8 cellular contexts compared by ENCODE assay signal in genomic region chr4:87975466-87975865, GRCh38. TPM values are rescaled to one million over a fixed set of nuclear protein-coding genes. Genes with fewer than 3 reads are reported as not detected.
A peak's percentile ranks its signal among the peaks of the same experiment; 100 is the strongest.
DNase-seq lines count a peak whose midpoint lies in the region; ATAC-seq and TF ChIP-seq lines count a peak whose summit lies in the region.

TSS of gene SPP1 (plus strand) at chr4:87975714. CDS start at chr4:87976896, 1,182 bp downstream.

- TF ChIP-seq CTCF in OCI-LY3 (IDR thresholded peaks at IDR 0.05; ENCODE audit: low read depth, low read length) (no peak), mammary epithelial cell (conservative IDR thresholded peaks at IDR 0.05 in 1 of 2, IDR thresholded peaks at IDR 0.05 in 1 of 2; ENCODE audit: extremely low read depth in 1 of 2, insufficient read depth in 1 of 2, low read depth in 1 of 2, low read length in 2 of 2) (no peak), psoas muscle (IDR thresholded peaks at IDR 0.05) (no peak)

- peak within 1 kb of the TSS; percentile 60 for H3K4me2 ChIP-seq in OCI-LY3 (ENCODE audit: low read length)
- peak within 1 kb of the TSS; percentile 51 for H3K4me2 ChIP-seq in mammary epithelial cell (ENCODE audit: insufficient read depth, low read depth, low read length)
- no peak within 1 kb of the TSS for H3K4me2 ChIP-seq in mesendoderm (ENCODE audit: low read length)

- H4K5ac ChIP-seq in mesendoderm (ENCODE audit: low read length) = no peak within 1 kb of the TSS

- H3K4me3 ChIP-seq in OCI-LY3 (ENCODE audit: low read length) = peak within 1 kb of the TSS; percentile 54
- no peak within 1 kb of the TSS for H3K4me3 ChIP-seq in mammary epithelial cell (replicated peaks in 1 of 3; ENCODE audit: insufficient read depth in 1 of 3, low read depth in 2 of 3, low read length in 3 of 3)
- no peak within 1 kb of the TSS for H3K4me3 ChIP-seq in mesendoderm (ENCODE audit: low read length)
- H3K4me3 ChIP-seq in psoas muscle = no peak within 1 kb of the TSS

- no peak within 1 kb of the TSS for H4K8ac ChIP-seq in mesendoderm (ENCODE audit: low read depth, low read length)

- in situ Hi-C loops in mammary epithelial cell (cut with MboI; ENCODE audit: low sequenced_read_pairs in 2 of 2) = loop anchor here (5.0 to 10.0 kb wide), 2 partner anchors 121 to 128 kb away; no protein-coding TSS in a partner anchor

- H4K20me1 ChIP-seq in OCI-LY3 (ENCODE audit: insufficient read depth, low read length) (no peaks in the 10 kb centered on the region), mammary epithelial cell (ENCODE audit: insufficient read depth, low read length) (no peaks in the 10 kb centered on the region)

- no peaks in the 10 kb centered on the region for H3K79me1 ChIP-seq in mesendoderm (ENCODE audit: low read length)

- no peaks in the 10 kb centered on the region for H3K36me3 Mint-ChIP-seq in activated CD4-positive, alpha-beta T cell treated with anti-CD3 and anti-CD28 coated beads for 36 hours (ENCODE audit: low read depth)

- H3K9me3 ChIP-seq in OCI-LY3 (ENCODE audit: insufficient read depth, low read length) (no peaks in the 10 kb centered on the region), mammary epithelial cell (replicated peaks; ENCODE audit: insufficient read depth, low read length) (no peaks in the 10 kb centered on the region), psoas muscle (no peaks in the 10 kb centered on the region)

- no peaks in the 10 kb centered on the region for H3K9me3 Mint-ChIP-seq in activated CD4-positive, alpha-beta T cell treated with anti-CD3 and anti-CD28 coated beads for 36 hours (ENCODE audit: low read depth)

- H2BK120ac ChIP-seq in mesendoderm (ENCODE audit: low read depth, low read length) = no peak within 1 kb of the TSS

- 6% methylated on average over 7 of the region's 8 CpGs for WGBS in mammary epithelial cell (ENCODE audit: low coverage, missing lambda C conversion rate)
- WGBS in mesendoderm (ENCODE audit: extremely low coverage, insufficient coverage, low lambda C conversion rate) = no CpG with 5 or more reads among the region's 8 CpGs
- 39 to 42% (median 41%) methylated on average over 8 of the region's 8 CpGs for WGBS in psoas muscle, 3 donors

- H3K79me2 ChIP-seq in OCI-LY3 (ENCODE audit: low read length) = no peaks in the 10 kb centered on the region
- H3K79me2 ChIP-seq in mammary epithelial cell (ENCODE audit: insufficient read depth, low read length) = no peaks in the 10 kb centered on the region
- no peaks in the 10 kb centered on the region for H3K79me2 ChIP-seq in mesendoderm (ENCODE audit: control insufficient read depth, insufficient read depth, low read length)

- no peak within 1 kb of the TSS for H3K4ac ChIP-seq in mesendoderm (ENCODE audit: low read depth, low read length)

- no TSS peak for BruUV-seq in mammary epithelial cell (replicated peaks; lab: Mats Ljungman, UMichigan)

- H3K9ac ChIP-seq in OCI-LY3 (ENCODE audit: low read length) (peak within 1 kb of the TSS; percentile 3; the same call in 1 of the 2 replicates), mammary epithelial cell (ENCODE audit: insufficient read depth, low read length) (no peak within 1 kb of the TSS), mesendoderm (ENCODE audit: low read length) (no peak within 1 kb of the TSS)

- peaks cover 19% of the 10 kb centered on the region for H3K4me1 ChIP-seq in OCI-LY3 (ENCODE audit: low read length)
- H3K4me1 ChIP-seq in mammary epithelial cell (ENCODE audit: insufficient read depth, low read length) = peaks cover 17% of the 10 kb centered on the region
- H3K4me1 ChIP-seq in mesendoderm (ENCODE audit: control insufficient read depth, low read depth, low read length) = no peaks in the 10 kb centered on the region
- no peaks in the 10 kb centered on the region for H3K4me1 ChIP-seq in psoas muscle

- H3K27me3 ChIP-seq in OCI-LY3 (ENCODE audit: low read depth, low read length) = peaks cover 30% of the 10 kb centered on the region
- no peaks in the 10 kb centered on the region for H3K27me3 ChIP-seq in mammary epithelial cell (ENCODE audit: insufficient read depth, low read length)
- H3K27me3 ChIP-seq in mesendoderm (ENCODE audit: insufficient read depth, low read length, poor library complexity) = no peaks in the 10 kb centered on the region
- no peaks in the 10 kb centered on the region for H3K27me3 ChIP-seq in psoas muscle (ENCODE audit: insufficient read depth in 3 of 3, low read length in 2 of 3)

- POLR2A ChIA-PET in activated CD4-positive, alpha-beta T cell treated with anti-CD3 and anti-CD28 coated beads for 36 hours (lab: Charles Lee) = no interaction called here

- dilution Hi-C loops in mammary epithelial cell (cut with HindIII; ENCODE audit: low sequenced_read_pairs) = no loop called here

- peaks cover 32% of the 10 kb centered on the region for H3K27me3 Mint-ChIP-seq in activated CD4-positive, alpha-beta T cell treated with anti-CD3 and anti-CD28 coated beads for 36 hours

- H3K27ac Mint-ChIP-seq in activated CD4-positive, alpha-beta T cell treated with anti-CD3 and anti-CD28 coated beads for 36 hours = no peak within 1 kb of the TSS

- no peak within 1 kb of the TSS for H2AK5ac ChIP-seq in mesendoderm (ENCODE audit: low read length)

- no peak within 1 kb of the TSS for H3K23ac ChIP-seq in mesendoderm (ENCODE audit: low read length)

- intact Hi-C loops in activated CD4-positive, alpha-beta T cell treated with anti-CD3 and anti-CD28 coated beads for 36 hours (cut with DNase I, micrococcal nuclease) = no loop called here
- intact Hi-C loops in mammary epithelial cell (cut with micrococcal nuclease) (loop anchor here (10.0 kb wide), 1 partner anchor 611 kb away; no protein-coding TSS in a partner anchor), psoas muscle (cut with DNase I) (loop anchor here in 1 of 2 donors (10.0 kb wide), 1 partner anchor 301 kb away; no protein-coding TSS in a partner anchor)

- H3K36me3 ChIP-seq in OCI-LY3 (replicated peaks; ENCODE audit: low read depth, low read length) (no peaks in the 10 kb centered on the region), mammary epithelial cell (ENCODE audit: insufficient read depth, low read length) (no peaks in the 10 kb centered on the region), mesendoderm (ENCODE audit: control insufficient read depth, insufficient read depth, low read length) (no peaks in the 10 kb centered on the region), psoas muscle (ENCODE audit: insufficient read depth in 1 of 2, low read depth in 1 of 2) (no peaks in the 10 kb centered on the region)

- DNase-seq in activated CD4-positive, alpha-beta T cell treated with anti-CD3 and anti-CD28 coated beads for 36 hours = peak; percentile 41
- DNase-seq in activated CD4-positive, alpha-beta T cell treated with anti-CD3 and anti-CD28 coated beads for 1 hour = no peak
- DNase-seq in mammary epithelial cell (peak; percentile 25), mesendoderm (peak; percentile 91), psoas muscle (no peak)

- H3K4me3 Mint-ChIP-seq in activated CD4-positive, alpha-beta T cell treated with anti-CD3 and anti-CD28 coated beads for 36 hours = no peak within 1 kb of the TSS

- no peak within 1 kb of the TSS for H3K56ac ChIP-seq in mesendoderm (ENCODE audit: low read length)

- no peak within 1 kb of the TSS for H2BK15ac ChIP-seq in mesendoderm (replicated peaks; ENCODE audit: low read depth)

- H3K27ac ChIP-seq in OCI-LY3 (ENCODE audit: low read length) (no peak within 1 kb of the TSS), mammary epithelial cell (ENCODE audit: insufficient read depth, low read depth, low read length) (no peak within 1 kb of the TSS), mesendoderm (ENCODE audit: low read depth, low read length) (no peak within 1 kb of the TSS), psoas muscle (no peak within 1 kb of the TSS)

- CTCF ChIA-PET in activated CD4-positive, alpha-beta T cell treated with anti-CD3 and anti-CD28 coated beads for 36 hours (lab: Charles Lee) = interaction anchor here (0.7 to 3.0 kb wide), 8 partner anchors 8 to 758 kb away, joined by 3 to 12 read pairs (median 6); no protein-coding TSS in a partner anchor
- CTCF ChIA-PET in mammary epithelial cell (lab: Charles Lee; ENCODE audit: low non-redundant PET) = interaction anchor here (0.6 kb wide), 1 partner anchor 127 kb away, joined by 4 read pairs; no protein-coding TSS in a partner anchor

- H2AFZ ChIP-seq in OCI-LY3 (ENCODE audit: low read depth, low read length) = no peak within 1 kb of the TSS
- peak within 1 kb of the TSS; percentile 58 for H2AFZ ChIP-seq in mammary epithelial cell (ENCODE audit: low read depth, low read length)

- peaks cover 6% of the 10 kb centered on the region for H3K4me1 Mint-ChIP-seq in activated CD4-positive, alpha-beta T cell treated with anti-CD3 and anti-CD28 coated beads for 36 hours

- no peak within 1 kb of the TSS for H2BK5ac ChIP-seq in mesendoderm (ENCODE audit: low read length)

- peak; percentile 72 for ATAC-seq in activated CD4-positive, alpha-beta T cell treated with anti-CD3 and anti-CD28 coated beads for 36 hours
- ATAC-seq in HG02884 (IDR thresholded peaks at IDR 0.05; ENCODE audit: unreplicated experiment) (peak; percentile 58), GM18858 (IDR thresholded peaks at IDR 0.05; ENCODE audit: unreplicated experiment) (no peak), psoas muscle (no peak)

- H3K18ac ChIP-seq in mesendoderm (ENCODE audit: low read length) = no peak within 1 kb of the TSS

RNA-seq across cellular contexts. Expression of gene SPP1, which starts in this region (rescaled TPM):
- total RNA-seq in activated CD4-positive, alpha-beta T cell treated with anti-CD3 and anti-CD28 coated beads for 36 hours = not detected
- 100 to 1,000 TPM in 1 of 2 donors, 1 to 10 TPM in 1; 1.3 to 157 TPM for total RNA-seq in mammary epithelial cell
- polyA plus RNA-seq in mammary epithelial cell = 1.3 TPM
- polyA minus RNA-seq in mammary epithelial cell = not detected
- 15.4 TPM for polyA plus RNA-seq in mesendoderm (2013, experiment 1 of 2)
- polyA plus RNA-seq in mesendoderm (2013, experiment 2 of 2) = 18.2 TPM
- 10 to 100 TPM in 2 of 4 donors, 1 to 10 TPM in 2; 1.4 to 58.7 (median 25.0) TPM for total RNA-seq in psoas muscle
- polyA plus RNA-seq in psoas muscle = 1 to 10 TPM in 1 of 3 donors, under 1 TPM in 2; 0.69 to 5.5 (median 0.70) TPM

Comparison
In these comparisons a context has a peak if more than half of its experiments do, and no peak if none do; other contexts are left out.
1. Peak in DNase-seq and ATAC-seq in activated CD4-positive, alpha-beta T cell treated with anti-CD3 and anti-CD28 coated beads for 36 hours; RNA of the gene not detected or under 1 TPM.
2. DNase-seq: peak in mammary epithelial cell (single experiment) and mesendoderm (single experiment); none in activated CD4-positive, alpha-beta T cell treated with anti-CD3 and anti-CD28 coated beads for 1 hour (single experiment) and psoas muscle (0 of 2).